Comparison of ENCODE assay signal across 1 cellular context in genomic region chr17:60391419-60392041, GRCh38.
A peak's percentile ranks its signal among the peaks of the same experiment; 100 is the strongest.
TF ChIP-seq lines count a peak whose summit lies in the region.

No MANE protein-coding gene starts in this region.

TF ChIP-seq in K562, 482 proteins besides CTCF, POLR2A, EP300 and RAD21 (continued from another document and continues in another):
- TF ChIP-seq ZNF511 (CRISPR knock-in tag; IDR thresholded peaks at IDR 0.05) (0 out of 2 replicates have a peak, but pooled peaks have one; percentile 44), BRD9 (IDR thresholded peaks at IDR 0.05; ENCODE audit: low read depth, partially characterized antibody) (peak; percentile 29), NR2C2 (CRISPR knock-in tag; IDR thresholded peaks at IDR 0.05) (no peak), NR2C2 (tag; IDR thresholded peaks at IDR 0.05) (no peak), SMARCA5 (IDR thresholded peaks at IDR 0.05) (no peak), NR2F6 (CRISPR knock-in tag; IDR thresholded peaks at IDR 0.05) (no peak), BMI1 (IDR thresholded peaks at IDR 0.05; ENCODE audit: low read length) (no peak), ZNF609 (CRISPR knock-in tag; IDR thresholded peaks at IDR 0.05; ENCODE audit: borderline replicate concordance) (no peak), STAG1 (CRISPR knock-in tag; IDR thresholded peaks at IDR 0.05; ENCODE audit: borderline replicate concordance) (no peak), ZNF282 (CRISPR knock-in tag; IDR thresholded peaks at IDR 0.05) (no peak), POLR2G (IDR thresholded peaks at IDR 0.05; ENCODE audit: low read depth, low read length) (no peak), ZNF3 (CRISPR knock-in tag; IDR thresholded peaks at IDR 0.05) (no peak), ZEB2 (IDR thresholded peaks at IDR 0.05) (no peak), SREBF2 (CRISPR knock-in tag; IDR thresholded peaks at IDR 0.05) (no peak), PRPF4 (IDR thresholded peaks at IDR 0.05; ENCODE audit: insufficient read depth, low read depth, low read length, poor library complexity, severe bottlenecking) (no peak), SRSF1 (IDR thresholded peaks at IDR 0.05; ENCODE audit: low read depth, low read length) (no peak), HDAC2 (IDR thresholded peaks at IDR 0.05) (no peak), MAFF (IDR thresholded peaks at IDR 0.05; ENCODE audit: low read length) (no peak), CREB1 (IDR thresholded peaks at IDR 0.05) (no peak), CREB1 (CRISPR knock-in tag; IDR thresholded peaks at IDR 0.05) (no peak), FOXJ3 (CRISPR knock-in tag; IDR thresholded peaks at IDR 0.05) (no peak), NFRKB (IDR thresholded peaks at IDR 0.05; ENCODE audit: low read depth) (peak; percentile 74; the same call in 1 of the 2 replicates), BDP1 (IDR thresholded peaks at IDR 0.05; ENCODE audit: insufficient read depth, insufficient read length) (no peak), PTRF (tag; IDR thresholded peaks at IDR 0.05) (no peak), RBM14 (IDR thresholded peaks at IDR 0.05; ENCODE audit: borderline replicate concordance, insufficient read depth, low read depth, low read length) (no peak), TEAD4 (IDR thresholded peaks at IDR 0.05; ENCODE audit: low read length) (no peak), TEAD4 (CRISPR knock-in tag; IDR thresholded peaks at IDR 0.05; ENCODE audit: borderline replicate concordance) (no peak), ZBTB17 (CRISPR knock-in tag; IDR thresholded peaks at IDR 0.05) (no peak), POLR3G (IDR thresholded peaks at IDR 0.05; ENCODE audit: extremely low read depth, insufficient read length, insufficient replicate concordance) (no peak), NCOA6 (IDR thresholded peaks at IDR 0.05) (no peak), NBN (IDR thresholded peaks at IDR 0.05; ENCODE audit: low read depth) (no peak; the same call in 1 of the 2 replicates), NR4A1 (CRISPR knock-in tag; IDR thresholded peaks at IDR 0.05) (no peak), NR4A1 (tag; IDR thresholded peaks at IDR 0.05) (no peak), ZNF707 (CRISPR knock-in tag; conservative IDR thresholded peaks at IDR 0.05) (no peak), U2AF1 (optimal IDR thresholded peaks at IDR 0.05; ENCODE audit: low read depth, low read length) (no peak), RBM17 (IDR thresholded peaks at IDR 0.05; ENCODE audit: borderline replicate concordance, low read depth, low read length) (no peak), XRCC4 (IDR thresholded peaks at IDR 0.05; ENCODE audit: extremely low read depth, insufficient read depth, insufficient read length) (no peak), SMAD4 (CRISPR knock-in tag; conservative IDR thresholded peaks at IDR 0.05) (no peak), KDM5B (IDR thresholded peaks at IDR 0.05; ENCODE audit: insufficient replicate concordance, low read depth, low read length) (peak; percentile 48), ZC3H8 (IDR thresholded peaks at IDR 0.05) (no peak), POLR3A (IDR thresholded peaks at IDR 0.05; ENCODE audit: borderline replicate concordance, extremely low read depth, insufficient read depth, insufficient read length) (no peak)
- TF ChIP-seq, protein P1, sequence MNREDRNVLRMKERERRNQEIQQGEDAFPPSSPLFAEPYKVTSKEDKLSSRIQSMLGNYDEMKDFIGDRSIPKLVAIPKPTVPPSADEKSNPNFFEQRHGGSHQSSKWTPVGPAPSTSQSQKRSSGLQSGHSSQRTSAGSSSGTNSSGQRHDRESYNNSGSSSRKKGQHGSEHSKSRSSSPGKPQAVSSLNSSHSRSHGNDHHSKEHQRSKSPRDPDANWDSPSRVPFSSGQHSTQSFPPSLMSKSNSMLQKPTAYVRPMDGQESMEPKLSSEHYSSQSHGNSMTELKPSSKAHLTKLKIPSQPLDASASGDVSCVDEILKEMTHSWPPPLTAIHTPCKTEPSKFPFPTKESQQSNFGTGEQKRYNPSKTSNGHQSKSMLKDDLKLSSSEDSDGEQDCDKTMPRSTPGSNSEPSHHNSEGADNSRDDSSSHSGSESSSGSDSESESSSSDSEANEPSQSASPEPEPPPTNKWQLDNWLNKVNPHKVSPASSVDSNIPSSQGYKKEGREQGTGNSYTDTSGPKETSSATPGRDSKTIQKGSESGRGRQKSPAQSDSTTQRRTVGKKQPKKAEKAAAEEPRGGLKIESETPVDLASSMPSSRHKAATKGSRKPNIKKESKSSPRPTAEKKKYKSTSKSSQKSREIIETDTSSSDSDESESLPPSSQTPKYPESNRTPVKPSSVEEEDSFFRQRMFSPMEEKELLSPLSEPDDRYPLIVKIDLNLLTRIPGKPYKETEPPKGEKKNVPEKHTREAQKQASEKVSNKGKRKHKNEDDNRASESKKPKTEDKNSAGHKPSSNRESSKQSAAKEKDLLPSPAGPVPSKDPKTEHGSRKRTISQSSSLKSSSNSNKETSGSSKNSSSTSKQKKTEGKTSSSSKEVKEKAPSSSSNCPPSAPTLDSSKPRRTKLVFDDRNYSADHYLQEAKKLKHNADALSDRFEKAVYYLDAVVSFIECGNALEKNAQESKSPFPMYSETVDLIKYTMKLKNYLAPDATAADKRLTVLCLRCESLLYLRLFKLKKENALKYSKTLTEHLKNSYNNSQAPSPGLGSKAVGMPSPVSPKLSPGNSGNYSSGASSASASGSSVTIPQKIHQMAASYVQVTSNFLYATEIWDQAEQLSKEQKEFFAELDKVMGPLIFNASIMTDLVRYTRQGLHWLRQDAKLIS (CRISPR knock-in tag; IDR thresholded peaks at IDR 0.05) = no peak
- TF ChIP-seq, protein P2, sequence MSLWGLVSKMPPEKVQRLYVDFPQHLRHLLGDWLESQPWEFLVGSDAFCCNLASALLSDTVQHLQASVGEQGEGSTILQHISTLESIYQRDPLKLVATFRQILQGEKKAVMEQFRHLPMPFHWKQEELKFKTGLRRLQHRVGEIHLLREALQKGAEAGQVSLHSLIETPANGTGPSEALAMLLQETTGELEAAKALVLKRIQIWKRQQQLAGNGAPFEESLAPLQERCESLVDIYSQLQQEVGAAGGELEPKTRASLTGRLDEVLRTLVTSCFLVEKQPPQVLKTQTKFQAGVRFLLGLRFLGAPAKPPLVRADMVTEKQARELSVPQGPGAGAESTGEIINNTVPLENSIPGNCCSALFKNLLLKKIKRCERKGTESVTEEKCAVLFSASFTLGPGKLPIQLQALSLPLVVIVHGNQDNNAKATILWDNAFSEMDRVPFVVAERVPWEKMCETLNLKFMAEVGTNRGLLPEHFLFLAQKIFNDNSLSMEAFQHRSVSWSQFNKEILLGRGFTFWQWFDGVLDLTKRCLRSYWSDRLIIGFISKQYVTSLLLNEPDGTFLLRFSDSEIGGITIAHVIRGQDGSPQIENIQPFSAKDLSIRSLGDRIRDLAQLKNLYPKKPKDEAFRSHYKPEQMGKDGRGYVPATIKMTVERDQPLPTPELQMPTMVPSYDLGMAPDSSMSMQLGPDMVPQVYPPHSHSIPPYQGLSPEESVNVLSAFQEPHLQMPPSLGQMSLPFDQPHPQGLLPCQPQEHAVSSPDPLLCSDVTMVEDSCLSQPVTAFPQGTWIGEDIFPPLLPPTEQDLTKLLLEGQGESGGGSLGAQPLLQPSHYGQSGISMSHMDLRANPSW (CRISPR knock-in tag; IDR thresholded peaks at IDR 0.05) = no peak
- TF ChIP-seq, protein P3, sequence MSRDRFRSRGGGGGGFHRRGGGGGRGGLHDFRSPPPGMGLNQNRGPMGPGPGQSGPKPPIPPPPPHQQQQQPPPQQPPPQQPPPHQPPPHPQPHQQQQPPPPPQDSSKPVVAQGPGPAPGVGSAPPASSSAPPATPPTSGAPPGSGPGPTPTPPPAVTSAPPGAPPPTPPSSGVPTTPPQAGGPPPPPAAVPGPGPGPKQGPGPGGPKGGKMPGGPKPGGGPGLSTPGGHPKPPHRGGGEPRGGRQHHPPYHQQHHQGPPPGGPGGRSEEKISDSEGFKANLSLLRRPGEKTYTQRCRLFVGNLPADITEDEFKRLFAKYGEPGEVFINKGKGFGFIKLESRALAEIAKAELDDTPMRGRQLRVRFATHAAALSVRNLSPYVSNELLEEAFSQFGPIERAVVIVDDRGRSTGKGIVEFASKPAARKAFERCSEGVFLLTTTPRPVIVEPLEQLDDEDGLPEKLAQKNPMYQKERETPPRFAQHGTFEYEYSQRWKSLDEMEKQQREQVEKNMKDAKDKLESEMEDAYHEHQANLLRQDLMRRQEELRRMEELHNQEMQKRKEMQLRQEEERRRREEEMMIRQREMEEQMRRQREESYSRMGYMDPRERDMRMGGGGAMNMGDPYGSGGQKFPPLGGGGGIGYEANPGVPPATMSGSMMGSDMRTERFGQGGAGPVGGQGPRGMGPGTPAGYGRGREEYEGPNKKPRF (IDR thresholded peaks at IDR 0.05; ENCODE audit: low read depth, low read length) = no peak
- TF ChIP-seq, protein P4, sequence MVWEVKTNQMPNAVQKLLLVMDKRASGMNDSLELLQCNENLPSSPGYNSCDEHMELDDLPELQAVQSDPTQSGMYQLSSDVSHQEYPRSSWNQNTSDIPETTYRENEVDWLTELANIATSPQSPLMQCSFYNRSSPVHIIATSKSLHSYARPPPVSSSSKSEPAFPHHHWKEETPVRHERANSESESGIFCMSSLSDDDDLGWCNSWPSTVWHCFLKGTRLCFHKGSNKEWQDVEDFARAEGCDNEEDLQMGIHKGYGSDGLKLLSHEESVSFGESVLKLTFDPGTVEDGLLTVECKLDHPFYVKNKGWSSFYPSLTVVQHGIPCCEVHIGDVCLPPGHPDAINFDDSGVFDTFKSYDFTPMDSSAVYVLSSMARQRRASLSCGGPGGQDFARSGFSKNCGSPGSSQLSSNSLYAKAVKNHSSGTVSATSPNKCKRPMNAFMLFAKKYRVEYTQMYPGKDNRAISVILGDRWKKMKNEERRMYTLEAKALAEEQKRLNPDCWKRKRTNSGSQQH (CRISPR knock-in tag; IDR thresholded peaks at IDR 0.05) = peak; percentile 70; the same call in 1 of the 2 replicates
- TF ChIP-seq, protein P5, sequence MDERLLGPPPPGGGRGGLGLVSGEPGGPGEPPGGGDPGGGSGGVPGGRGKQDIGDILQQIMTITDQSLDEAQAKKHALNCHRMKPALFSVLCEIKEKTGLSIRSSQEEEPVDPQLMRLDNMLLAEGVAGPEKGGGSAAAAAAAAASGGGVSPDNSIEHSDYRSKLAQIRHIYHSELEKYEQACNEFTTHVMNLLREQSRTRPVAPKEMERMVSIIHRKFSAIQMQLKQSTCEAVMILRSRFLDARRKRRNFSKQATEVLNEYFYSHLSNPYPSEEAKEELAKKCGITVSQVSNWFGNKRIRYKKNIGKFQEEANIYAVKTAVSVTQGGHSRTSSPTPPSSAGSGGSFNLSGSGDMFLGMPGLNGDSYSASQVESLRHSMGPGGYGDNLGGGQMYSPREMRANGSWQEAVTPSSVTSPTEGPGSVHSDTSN (CRISPR knock-in tag; IDR thresholded peaks at IDR 0.05; ENCODE audit: low read depth) = no peak
- TF ChIP-seq, protein P5 (tag; conservative IDR thresholded peaks at IDR 0.05; ENCODE audit: low read depth) = no peak
- TF ChIP-seq, protein P6, sequence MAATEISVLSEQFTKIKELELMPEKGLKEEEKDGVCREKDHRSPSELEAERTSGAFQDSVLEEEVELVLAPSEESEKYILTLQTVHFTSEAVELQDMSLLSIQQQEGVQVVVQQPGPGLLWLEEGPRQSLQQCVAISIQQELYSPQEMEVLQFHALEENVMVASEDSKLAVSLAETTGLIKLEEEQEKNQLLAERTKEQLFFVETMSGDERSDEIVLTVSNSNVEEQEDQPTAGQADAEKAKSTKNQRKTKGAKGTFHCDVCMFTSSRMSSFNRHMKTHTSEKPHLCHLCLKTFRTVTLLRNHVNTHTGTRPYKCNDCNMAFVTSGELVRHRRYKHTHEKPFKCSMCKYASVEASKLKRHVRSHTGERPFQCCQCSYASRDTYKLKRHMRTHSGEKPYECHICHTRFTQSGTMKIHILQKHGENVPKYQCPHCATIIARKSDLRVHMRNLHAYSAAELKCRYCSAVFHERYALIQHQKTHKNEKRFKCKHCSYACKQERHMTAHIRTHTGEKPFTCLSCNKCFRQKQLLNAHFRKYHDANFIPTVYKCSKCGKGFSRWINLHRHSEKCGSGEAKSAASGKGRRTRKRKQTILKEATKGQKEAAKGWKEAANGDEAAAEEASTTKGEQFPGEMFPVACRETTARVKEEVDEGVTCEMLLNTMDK (IDR thresholded peaks at IDR 0.05; ENCODE audit: borderline replicate concordance, insufficient read depth, low read depth, low read length, poor library complexity, severe bottlenecking) = no peak
